Comparison of ENCODE assay signal across 1 cellular context in the genomic region with DNA sequence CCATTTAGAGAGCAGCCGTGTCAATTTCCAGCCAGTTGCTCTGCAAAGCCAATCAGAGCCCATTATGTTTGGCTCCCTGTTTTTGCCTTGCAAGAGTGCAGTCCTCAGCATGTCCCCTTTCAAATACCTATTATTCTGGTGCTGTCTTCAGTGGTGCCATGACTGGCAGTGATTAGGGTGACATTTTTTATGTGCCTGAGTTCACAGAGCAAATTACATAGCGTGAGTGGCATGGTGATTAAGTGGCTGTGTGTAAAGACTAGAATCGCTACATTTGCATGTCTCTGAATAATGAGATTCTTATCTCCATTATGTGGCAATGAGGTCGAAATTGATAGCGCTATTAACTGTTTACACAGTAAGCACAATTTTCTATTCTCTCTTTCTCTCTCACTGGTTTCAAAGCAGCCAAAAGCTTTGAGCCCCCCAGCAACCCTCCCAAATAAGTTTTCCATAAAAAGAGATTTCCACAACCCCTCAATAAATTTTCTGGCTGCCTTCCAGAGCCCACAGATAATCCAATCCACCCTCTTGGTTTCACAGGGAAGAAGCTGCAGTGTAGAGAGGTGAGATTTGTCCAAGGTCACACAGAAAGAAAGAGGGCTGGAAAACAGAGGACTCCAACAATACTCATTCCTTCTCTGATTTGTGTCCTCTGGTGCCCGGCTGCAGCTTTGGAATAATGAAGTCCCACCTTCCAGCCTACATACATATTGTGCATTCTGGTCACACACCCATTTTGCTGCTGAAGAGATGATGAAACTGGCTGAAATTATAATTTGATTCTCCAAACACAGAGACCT.
TF ChIP-seq lines count a peak whose summit lies in the region.

No MANE protein-coding gene starts in this region.

TF ChIP-seq in GM23338, 12 proteins besides CTCF, POLR2A, EP300 and RAD21 (continued from another document):
- TF ChIP-seq, protein P1, sequence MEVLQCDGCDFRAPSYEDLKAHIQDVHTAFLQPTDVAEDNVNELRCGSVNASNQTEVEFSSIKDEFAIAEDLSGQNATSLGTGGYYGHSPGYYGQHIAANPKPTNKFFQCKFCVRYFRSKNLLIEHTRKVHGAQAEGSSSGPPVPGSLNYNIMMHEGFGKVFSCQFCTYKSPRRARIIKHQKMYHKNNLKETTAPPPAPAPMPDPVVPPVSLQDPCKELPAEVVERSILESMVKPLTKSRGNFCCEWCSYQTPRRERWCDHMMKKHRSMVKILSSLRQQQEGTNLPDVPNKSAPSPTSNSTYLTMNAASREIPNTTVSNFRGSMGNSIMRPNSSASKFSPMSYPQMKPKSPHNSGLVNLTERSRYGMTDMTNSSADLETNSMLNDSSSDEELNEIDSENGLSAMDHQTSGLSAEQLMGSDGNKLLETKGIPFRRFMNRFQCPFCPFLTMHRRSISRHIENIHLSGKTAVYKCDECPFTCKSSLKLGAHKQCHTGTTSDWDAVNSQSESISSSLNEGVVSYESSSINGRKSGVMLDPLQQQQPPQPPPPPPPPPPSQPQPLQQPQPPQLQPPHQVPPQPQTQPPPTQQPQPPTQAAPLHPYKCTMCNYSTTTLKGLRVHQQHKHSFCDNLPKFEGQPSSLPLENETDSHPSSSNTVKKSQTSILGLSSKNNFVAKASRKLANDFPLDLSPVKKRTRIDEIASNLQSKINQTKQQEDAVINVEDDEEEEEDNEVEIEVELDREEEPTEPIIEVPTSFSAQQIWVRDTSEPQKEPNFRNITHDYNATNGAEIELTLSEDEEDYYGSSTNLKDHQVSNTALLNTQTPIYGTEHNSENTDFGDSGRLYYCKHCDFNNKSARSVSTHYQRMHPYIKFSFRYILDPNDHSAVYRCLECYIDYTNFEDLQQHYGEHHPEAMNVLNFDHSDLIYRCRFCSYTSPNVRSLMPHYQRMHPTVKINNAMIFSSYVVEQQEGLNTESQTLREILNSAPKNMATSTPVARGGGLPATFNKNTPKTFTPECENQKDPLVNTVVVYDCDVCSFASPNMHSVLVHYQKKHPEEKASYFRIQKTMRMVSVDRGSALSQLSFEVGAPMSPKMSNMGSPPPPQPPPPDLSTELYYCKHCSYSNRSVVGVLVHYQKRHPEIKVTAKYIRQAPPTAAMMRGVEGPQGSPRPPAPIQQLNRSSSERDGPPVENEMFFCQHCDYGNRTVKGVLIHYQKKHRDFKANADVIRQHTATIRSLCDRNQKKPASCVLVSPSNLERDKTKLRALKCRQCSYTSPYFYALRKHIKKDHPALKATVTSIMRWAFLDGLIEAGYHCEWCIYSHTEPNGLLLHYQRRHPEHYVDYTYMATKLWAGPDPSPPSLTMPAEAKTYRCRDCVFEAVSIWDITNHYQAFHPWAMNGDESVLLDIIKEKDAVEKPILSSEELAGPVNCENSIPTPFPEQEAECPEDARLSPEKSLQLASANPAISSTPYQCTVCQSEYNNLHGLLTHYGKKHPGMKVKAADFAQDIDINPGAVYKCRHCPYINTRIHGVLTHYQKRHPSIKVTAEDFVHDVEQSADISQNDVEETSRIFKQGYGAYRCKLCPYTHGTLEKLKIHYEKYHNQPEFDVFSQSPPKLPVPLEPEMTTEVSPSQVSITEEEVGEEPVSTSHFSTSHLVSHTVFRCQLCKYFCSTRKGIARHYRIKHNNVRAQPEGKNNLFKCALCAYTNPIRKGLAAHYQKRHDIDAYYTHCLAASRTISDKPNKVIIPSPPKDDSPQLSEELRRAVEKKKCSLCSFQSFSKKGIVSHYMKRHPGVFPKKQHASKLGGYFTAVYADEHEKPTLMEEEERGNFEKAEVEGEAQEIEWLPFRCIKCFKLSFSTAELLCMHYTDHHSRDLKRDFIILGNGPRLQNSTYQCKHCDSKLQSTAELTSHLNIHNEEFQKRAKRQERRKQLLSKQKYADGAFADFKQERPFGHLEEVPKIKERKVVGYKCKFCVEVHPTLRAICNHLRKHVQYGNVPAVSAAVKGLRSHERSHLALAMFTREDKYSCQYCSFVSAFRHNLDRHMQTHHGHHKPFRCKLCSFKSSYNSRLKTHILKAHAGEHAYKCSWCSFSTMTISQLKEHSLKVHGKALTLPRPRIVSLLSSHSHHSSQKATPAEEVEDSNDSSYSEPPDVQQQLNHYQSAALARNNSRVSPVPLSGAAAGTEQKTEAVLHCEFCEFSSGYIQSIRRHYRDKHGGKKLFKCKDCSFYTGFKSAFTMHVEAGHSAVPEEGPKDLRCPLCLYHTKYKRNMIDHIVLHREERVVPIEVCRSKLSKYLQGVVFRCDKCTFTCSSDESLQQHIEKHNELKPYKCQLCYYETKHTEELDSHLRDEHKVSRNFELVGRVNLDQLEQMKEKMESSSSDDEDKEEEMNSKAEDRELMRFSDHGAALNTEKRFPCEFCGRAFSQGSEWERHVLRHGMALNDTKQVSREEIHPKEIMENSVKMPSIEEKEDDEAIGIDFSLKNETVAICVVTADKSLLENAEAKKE (CRISPR knock-in tag; IDR thresholded peaks at IDR 0.05), result no peak
- TF ChIP-seq, protein P2, sequence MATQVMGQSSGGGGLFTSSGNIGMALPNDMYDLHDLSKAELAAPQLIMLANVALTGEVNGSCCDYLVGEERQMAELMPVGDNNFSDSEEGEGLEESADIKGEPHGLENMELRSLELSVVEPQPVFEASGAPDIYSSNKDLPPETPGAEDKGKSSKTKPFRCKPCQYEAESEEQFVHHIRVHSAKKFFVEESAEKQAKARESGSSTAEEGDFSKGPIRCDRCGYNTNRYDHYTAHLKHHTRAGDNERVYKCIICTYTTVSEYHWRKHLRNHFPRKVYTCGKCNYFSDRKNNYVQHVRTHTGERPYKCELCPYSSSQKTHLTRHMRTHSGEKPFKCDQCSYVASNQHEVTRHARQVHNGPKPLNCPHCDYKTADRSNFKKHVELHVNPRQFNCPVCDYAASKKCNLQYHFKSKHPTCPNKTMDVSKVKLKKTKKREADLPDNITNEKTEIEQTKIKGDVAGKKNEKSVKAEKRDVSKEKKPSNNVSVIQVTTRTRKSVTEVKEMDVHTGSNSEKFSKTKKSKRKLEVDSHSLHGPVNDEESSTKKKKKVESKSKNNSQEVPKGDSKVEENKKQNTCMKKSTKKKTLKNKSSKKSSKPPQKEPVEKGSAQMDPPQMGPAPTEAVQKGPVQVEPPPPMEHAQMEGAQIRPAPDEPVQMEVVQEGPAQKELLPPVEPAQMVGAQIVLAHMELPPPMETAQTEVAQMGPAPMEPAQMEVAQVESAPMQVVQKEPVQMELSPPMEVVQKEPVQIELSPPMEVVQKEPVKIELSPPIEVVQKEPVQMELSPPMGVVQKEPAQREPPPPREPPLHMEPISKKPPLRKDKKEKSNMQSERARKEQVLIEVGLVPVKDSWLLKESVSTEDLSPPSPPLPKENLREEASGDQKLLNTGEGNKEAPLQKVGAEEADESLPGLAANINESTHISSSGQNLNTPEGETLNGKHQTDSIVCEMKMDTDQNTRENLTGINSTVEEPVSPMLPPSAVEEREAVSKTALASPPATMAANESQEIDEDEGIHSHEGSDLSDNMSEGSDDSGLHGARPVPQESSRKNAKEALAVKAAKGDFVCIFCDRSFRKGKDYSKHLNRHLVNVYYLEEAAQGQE (IDR thresholded peaks at IDR 0.05; ENCODE audit: unreplicated experiment), result no peak
- TF ChIP-seq JUNB (IDR thresholded peaks at IDR 0.05; ENCODE audit: unreplicated experiment), result no peak
- TF ChIP-seq POLR2AphosphoS5 (IDR thresholded peaks at IDR 0.05; ENCODE audit: low read depth), result no peak
